In the genomic region with DNA sequence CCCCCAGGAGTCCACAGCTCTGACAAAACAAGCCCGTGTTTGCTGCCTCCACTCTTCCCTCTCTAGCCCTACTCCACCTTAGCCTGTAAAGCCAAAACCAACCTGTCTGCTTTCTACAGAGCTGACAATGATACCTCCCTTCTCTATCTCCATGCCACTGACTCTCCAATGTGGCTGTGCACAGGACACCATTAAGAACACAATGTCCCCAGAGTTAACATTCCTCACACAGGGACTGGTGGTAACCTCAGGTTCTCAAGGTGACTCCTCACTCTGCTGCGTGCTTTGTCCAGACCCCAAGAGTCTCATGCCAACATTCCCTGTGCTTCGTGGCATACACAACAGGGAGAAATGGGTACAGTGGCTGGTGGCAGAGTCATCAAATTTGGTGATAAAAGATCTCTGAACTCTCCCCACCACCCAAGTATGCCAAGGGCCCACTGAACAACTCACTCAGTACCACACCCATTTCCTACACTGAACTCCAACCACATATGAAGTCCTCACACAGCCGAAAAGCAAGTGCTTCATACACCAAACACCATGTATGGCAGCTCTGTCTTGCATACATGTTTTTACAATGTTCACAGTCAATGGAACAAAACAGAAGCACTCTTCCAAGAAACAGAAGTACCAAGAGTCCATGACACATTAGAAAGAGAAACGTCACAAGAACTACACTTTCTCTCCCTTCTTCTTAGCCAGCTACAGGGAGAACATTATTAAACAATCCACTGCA, we compare ENCODE assay signal across 18 cellular contexts. TPM values are rescaled to one million over a fixed set of nuclear protein-coding genes. Genes with fewer than 3 reads are reported as not detected.
DNase-seq lines count a peak whose midpoint lies in the region; ATAC-seq and TF ChIP-seq lines count a peak whose summit lies in the region.
"Had no signal": no experiment of that assay in that cellular context is flagged by ENCODE, and none has a peak within 500 bp of the region (broad histone marks: within the 10 kb centered on the region; RNA-seq: fewer than 3 reads in every experiment).

No MANE protein-coding gene starts in this region.

- TF ChIP-seq CTCF in CD4-positive, alpha-beta T cell (IDR thresholded peaks at IDR 0.05): no peak
- no peak for TF ChIP-seq CTCF in WTC11 (IDR thresholded peaks at IDR 0.05)
- no peak for TF ChIP-seq CTCF in mesothelial cell of epicardium (IDR thresholded peaks at IDR 0.05; ENCODE audit: unreplicated experiment)
- TF ChIP-seq CTCF in osteoblast (IDR thresholded peaks at IDR 0.05; ENCODE audit: extremely low read depth, low read depth, low read length): no peak

- H3K27ac Mint-ChIP-seq in CD4-positive, CD25-positive, alpha-beta regulatory T cell: peak overlapping the region; percentile 64 to 92 (median 90)
- H3K27ac Mint-ChIP-seq in CD4-positive, alpha-beta T cell: peak overlapping the region; percentile 86
- H3K27ac Mint-ChIP-seq in WTC11: peak overlapping the region; percentile 31; the same call in 1 of the 2 replicates
- peak overlapping the region; percentile 88 for H3K27ac Mint-ChIP-seq in central memory CD8-positive, alpha-beta T cell (ENCODE audit: low read depth)
- no peak overlapping the region for H3K27ac Mint-ChIP-seq in mesothelial cell of epicardium

- H3K36me3 Mint-ChIP-seq in CD4-positive, CD25-positive, alpha-beta regulatory T cell: peaks cover 44% of the 10 kb centered on the region
- H3K36me3 Mint-ChIP-seq in CD4-positive, alpha-beta T cell (ENCODE audit: low read depth): peaks cover 84% of the 10 kb centered on the region
- H3K36me3 Mint-ChIP-seq in WTC11 (peaks cover 51% of the 10 kb centered on the region), mesothelial cell of epicardium (peaks cover 44% of the 10 kb centered on the region)
- H3K36me3 Mint-ChIP-seq in central memory CD8-positive, alpha-beta T cell (ENCODE audit: insufficient read depth): peaks cover 39% of the 10 kb centered on the region

- no peak overlapping the region for H2AFZ ChIP-seq in osteoblast (ENCODE audit: low read length)

- H3K4me1 Mint-ChIP-seq in CD4-positive, CD25-positive, alpha-beta regulatory T cell: peaks cover 30 to 58% (median 39%) of the 10 kb centered on the region in 4 donors
- H3K4me1 Mint-ChIP-seq in CD4-positive, alpha-beta T cell (ENCODE audit: low read depth): peaks cover 59% of the 10 kb centered on the region
- H3K4me1 Mint-ChIP-seq in WTC11: no peaks in the 10 kb centered on the region
- H3K4me1 Mint-ChIP-seq in central memory CD8-positive, alpha-beta T cell: peaks cover 47% of the 10 kb centered on the region
- no peaks in the 10 kb centered on the region for H3K4me1 Mint-ChIP-seq in mesothelial cell of epicardium

- peaks cover 0 to 1% (median 0%) of the 10 kb centered on the region in 7 donors for H3K9me3 Mint-ChIP-seq in CD4-positive, CD25-positive, alpha-beta regulatory T cell
- no peaks in the 10 kb centered on the region for H3K9me3 Mint-ChIP-seq in CD4-positive, alpha-beta T cell
- H3K9me3 Mint-ChIP-seq in WTC11 (no peaks in the 10 kb centered on the region), mesothelial cell of epicardium (peaks cover 3% of the 10 kb centered on the region)
- no peaks in the 10 kb centered on the region for H3K9me3 Mint-ChIP-seq in central memory CD8-positive, alpha-beta T cell
- H3K9me3 Mint-ChIP-seq: naive B cell had no signal

- peaks cover 24% of the 10 kb centered on the region for H3K79me2 ChIP-seq in osteoblast (ENCODE audit: insufficient read depth, low read length)

- H3K27me3 Mint-ChIP-seq in CD4-positive, CD25-positive, alpha-beta regulatory T cell: no peaks in the 10 kb centered on the region
- no peaks in the 10 kb centered on the region for H3K27me3 Mint-ChIP-seq in CD4-positive, alpha-beta T cell
- H3K27me3 Mint-ChIP-seq in WTC11 (ENCODE audit: low read depth) (no peaks in the 10 kb centered on the region), mesothelial cell of epicardium (ENCODE audit: low read depth) (no peaks in the 10 kb centered on the region)
- no peaks in the 10 kb centered on the region for H3K27me3 Mint-ChIP-seq in central memory CD8-positive, alpha-beta T cell
- H3K27me3 Mint-ChIP-seq: naive B cell had no signal

- H3K27me3 ChIP-seq in CD4-positive, CD25-positive, alpha-beta regulatory T cell (ENCODE audit: control insufficient read depth, insufficient read depth, low read length): no peaks in the 10 kb centered on the region
- no peaks in the 10 kb centered on the region for H3K27me3 ChIP-seq in CD4-positive, alpha-beta T cell (ENCODE audit: control insufficient read depth, insufficient read depth, low read length)
- no peaks in the 10 kb centered on the region for H3K27me3 ChIP-seq in osteoblast (ENCODE audit: insufficient read depth, low read length)

- intact Hi-C loops in CD4-positive, alpha-beta T cell (cut with DNase I, micrococcal nuclease): no loop called here

- peak; percentile 86 to 93 for ATAC-seq in CD4-positive, CD25-positive, alpha-beta regulatory T cell (ENCODE audit: low read depth in 2 of 2)
- peak; percentile 96 for ATAC-seq in CD4-positive, alpha-beta T cell (ENCODE audit: poor library complexity)
- ATAC-seq in WTC11 (no peak), HG03139 (IDR thresholded peaks at IDR 0.05; ENCODE audit: unreplicated experiment) (no peak)
- ATAC-seq in central memory CD8-positive, alpha-beta T cell (replicated peaks; ENCODE audit: extremely low read depth, poor library complexity, severe bottlenecking): peak; percentile 56

- peak overlapping the region; percentile 39 for H3K4me3 ChIP-seq in CD4-positive, CD25-positive, alpha-beta regulatory T cell (ENCODE audit: low read depth, low read length)
- no peak overlapping the region for H3K4me3 ChIP-seq in osteoblast (ENCODE audit: insufficient read depth, low read length)

- H3K27ac ChIP-seq in CD4-positive, CD25-positive, alpha-beta regulatory T cell (ENCODE audit: insufficient read depth, low read length, poor library complexity, severe bottlenecking): no peak overlapping the region
- H3K27ac ChIP-seq in CD4-positive, alpha-beta T cell (ENCODE audit: low read depth, low read length): no peak overlapping the region
- H3K27ac ChIP-seq in osteoblast (ENCODE audit: low read depth, low read length): no peak overlapping the region

- peaks cover 6% of the 10 kb centered on the region for H4K20me1 ChIP-seq in osteoblast (ENCODE audit: insufficient read depth, low read length)

- H3K4me3 Mint-ChIP-seq in CD4-positive, CD25-positive, alpha-beta regulatory T cell: peak overlapping the region in 3 of 4 donors; percentile 49 to 62 (median 53)
- peak overlapping the region; percentile 17 for H3K4me3 Mint-ChIP-seq in CD4-positive, alpha-beta T cell
- H3K4me3 Mint-ChIP-seq in WTC11: no peak overlapping the region
- peak overlapping the region; percentile 48 for H3K4me3 Mint-ChIP-seq in central memory CD8-positive, alpha-beta T cell
- H3K4me3 Mint-ChIP-seq in mesothelial cell of epicardium: no peak overlapping the region
- H3K4me3 Mint-ChIP-seq: naive B cell had no signal

- no peak overlapping the region for H3K4me2 ChIP-seq in osteoblast (ENCODE audit: insufficient read depth, low read length)

- CTCF ChIA-PET in CD4-positive, alpha-beta T cell (lab: Charles Lee): no interaction called here
- CTCF ChIA-PET in WTC11 (lab: Charles Lee): interaction anchor here (0.5 to 1.3 kb wide), 3 partner anchors 33 to 123 kb away, joined by 3 to 4 read pairs (median 4); no protein-coding TSS in a partner anchor

- no peaks in the 10 kb centered on the region for H3K9me3 ChIP-seq in CD4-positive, CD25-positive, alpha-beta regulatory T cell (ENCODE audit: control insufficient read depth in 2 of 2, low read length in 2 of 2)
- no peaks in the 10 kb centered on the region for H3K9me3 ChIP-seq in CD4-positive, alpha-beta T cell (ENCODE audit: control insufficient read depth, low read length)
- no peaks in the 10 kb centered on the region for H3K9me3 ChIP-seq in osteoblast (ENCODE audit: low read depth, low read length)

- POLR2A ChIA-PET in CD4-positive, alpha-beta T cell (lab: Charles Lee): interaction anchor here (1.3 to 1.6 kb wide), 3 partner anchors 9 to 73 kb away, joined by 4 to 11 read pairs (median 7); a partner anchor contains a TSS
- POLR2A ChIA-PET in WTC11 (lab: Charles Lee): interaction anchor here (0.6 kb wide), 1 partner anchor 44 kb away, joined by 3 read pairs; no protein-coding TSS in a partner anchor

- peaks cover 36% of the 10 kb centered on the region for H3K36me3 ChIP-seq in CD4-positive, CD25-positive, alpha-beta regulatory T cell (ENCODE audit: control insufficient read depth, insufficient read depth, low read length)
- H3K36me3 ChIP-seq in osteoblast (ENCODE audit: insufficient read depth, low read length): peaks cover 18% of the 10 kb centered on the region

- peak in 1 of 3 donors; percentile 77 for DNase-seq in CD4-positive, CD25-positive, alpha-beta regulatory T cell
- peak in 1 of 10 experiments; percentile 16 for DNase-seq in CD4-positive, alpha-beta T cell
- DNase-seq in WTC11 (ENCODE audit: low spot score) (no peak), mesothelial cell of epicardium (ENCODE audit: low spot score in 2 of 2, unreplicated experiment in 2 of 2) (no peak), osteoblast (ENCODE audit: insufficient read length, low spot score, missing footprints) (no peak), NCI-H2196 (lab: John Stamatoyannopoulos, UW; ENCODE audit: unreplicated experiment) (no peak)
- DNase-seq in central memory CD8-positive, alpha-beta T cell (ENCODE audit: low spot score in 2 of 2): no peak
- DNase-seq: activated CD4-positive, alpha-beta T cell treated with anti-CD3 and anti-CD28 coated beads, Interleukin-2, amount 50 U/mL, for 48 hours; activated gamma-delta T cell; cortex of kidney; hippocampal formation; KBM-7; naive B cell; NCI-H2081; NCI-H524; posterior cingulate gyrus; RPMI8226 had no signal

- H3K4me1 ChIP-seq in CD4-positive, CD25-positive, alpha-beta regulatory T cell (ENCODE audit: control insufficient read depth, insufficient read depth, low read length, poor library complexity, severe bottlenecking): peaks cover 12% of the 10 kb centered on the region
- no peaks in the 10 kb centered on the region for H3K4me1 ChIP-seq in osteoblast (ENCODE audit: insufficient read depth, low read length)

TF ChIP-seq in WTC11, 78 proteins besides CTCF, POLR2A, EP300 and RAD21:
- TF ChIP-seq GABPB1 (CRISPR knock-in tag; IDR thresholded peaks at IDR 0.05) (no peak), ZNF317 (CRISPR knock-in tag; IDR thresholded peaks at IDR 0.05; ENCODE audit: borderline replicate concordance, low read depth) (no peak)

RNA-seq across cellular contexts. Expression of a gene that starts 21.1 kb away (rescaled TPM):
- total RNA-seq in CD4-positive, CD25-positive, alpha-beta regulatory T cell: 57.3 TPM
- polyA plus RNA-seq in CD4-positive, CD25-positive, alpha-beta regulatory T cell: 10 to 100 TPM in 2 of 4 donors, 1 to 10 TPM in 2; 7.9 to 11.6 (median 9.6) TPM
- 10 to 100 TPM; 49.0 to 51.0 TPM for total RNA-seq in CD4-positive, alpha-beta T cell
- total RNA-seq in WTC11 (2021) (113 to 118 TPM (median 114 TPM) in 3 replicates), mesothelial cell of epicardium (76.8 to 80.9 TPM (median 79.3 TPM) in 3 replicates), osteoblast (38.6 and 40.5 TPM in 2 replicates)

RNA-seq across cellular contexts. Expression of a gene that starts 47.6 kb away (rescaled TPM):
- 147 TPM for total RNA-seq in CD4-positive, CD25-positive, alpha-beta regulatory T cell
- 10 to 100 TPM; 41.9 to 53.1 (median 47.8) TPM for polyA plus RNA-seq in CD4-positive, CD25-positive, alpha-beta regulatory T cell
- total RNA-seq in CD4-positive, alpha-beta T cell: 100 to 1,000 TPM; 250 to 261 TPM
- total RNA-seq in WTC11 (2021): 41.9 to 46.9 TPM (median 42.4 TPM) in 3 replicates
- 39.6 to 41.6 TPM (median 41.4 TPM) in 3 replicates for total RNA-seq in mesothelial cell of epicardium
- 22.4 and 26.1 TPM in 2 replicates for total RNA-seq in osteoblast

Comparison
In these comparisons a context has a peak if more than half of its experiments do, and no peak if none do; other contexts are left out.
1. ATAC-seq: peak in CD4-positive, CD25-positive, alpha-beta regulatory T cell (2 of 2), CD4-positive, alpha-beta T cell (single experiment) and central memory CD8-positive, alpha-beta T cell (single experiment); none in WTC11 (single experiment) and HG03139 (single experiment).
2. H3K4me3 Mint-ChIP-seq: peak in CD4-positive, CD25-positive, alpha-beta regulatory T cell (3 of 4), CD4-positive, alpha-beta T cell (single experiment) and central memory CD8-positive, alpha-beta T cell (single experiment); none in WTC11 (single experiment) and mesothelial cell of epicardium (single experiment).